13 cellular contexts compared by ENCODE assay signal in the genomic region with DNA sequence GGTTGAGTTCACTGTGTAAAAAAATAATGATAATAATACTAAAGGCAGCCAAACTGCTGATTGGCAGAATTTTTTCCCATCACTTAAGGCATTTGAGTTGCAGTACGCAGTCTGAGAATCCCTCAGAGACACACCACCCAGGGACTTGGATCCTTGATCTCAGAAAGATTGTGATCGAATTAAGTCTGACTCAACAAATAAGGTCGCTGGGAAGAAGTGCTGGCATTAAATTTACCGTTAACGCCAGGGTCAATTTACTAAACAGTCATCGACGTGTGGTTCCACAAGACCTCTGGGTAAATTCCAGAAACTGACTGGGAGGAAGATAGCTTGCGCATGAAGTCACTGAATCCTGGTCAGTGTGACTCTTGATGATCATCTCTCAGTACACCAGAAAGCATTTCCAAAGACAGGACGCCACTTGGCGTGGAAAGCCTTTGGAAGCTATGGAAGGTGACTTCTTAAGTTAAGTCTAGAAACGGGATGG. TPM values are rescaled to one million over a fixed set of nuclear protein-coding genes. Genes with fewer than 3 reads are reported as not detected.
A peak's percentile ranks its signal among the peaks of the same experiment; 100 is the strongest.
DNase-seq lines count a peak whose midpoint lies in the region; ATAC-seq and TF ChIP-seq lines count a peak whose summit lies in the region.
"Had no signal": no experiment of that assay in that cellular context is flagged by ENCODE, and none has a peak within 500 bp of the region (broad histone marks: within the 10 kb centered on the region; RNA-seq: fewer than 3 reads in every experiment).

No MANE protein-coding gene starts in this region.

- TF ChIP-seq EP300 in SK-N-SH (IDR thresholded peaks at IDR 0.05; ENCODE audit: borderline replicate concordance in 1 of 2, low read depth in 1 of 2, low read length in 1 of 2), result peak; percentile 76 to 98

- DNase-seq in EH (ENCODE audit: low read depth), result peak; percentile 99
- DNase-seq in SK-N-SH, result no peak
- DNase-seq in foreskin fibroblast, result peak; percentile 83 to 84
- DNase-seq in renal cortical epithelial cell (ENCODE audit: low read depth), result peak; percentile 33
- no peak for DNase-seq in NCI-H1417 treated with DMSO at 0.1 percent for 48 hours (lab: John Stamatoyannopoulos, UW)
- DNase-seq in KG1 (lab: John Stamatoyannopoulos, UW), result no peak
- DNase-seq: activated naive CD8-positive, alpha-beta T cell treated with anti-CD3 and anti-CD28 coated beads, Interleukin-2, amount 50 U/mL, for 24 hours; immature natural killer cell; naive thymus-derived CD8-positive, alpha-beta T cell; stimulated activated naive B cell treated with anti-CD40 and anti-IgM and Interleukin-4, amounts not matched to agents 10 μg/mL and 1 μg/mL and 100 μg/mL, for 72 hours had no signal

- H3K4me3 ChIP-seq in SK-N-SH (ENCODE audit: low read depth in 2 of 2, low read length in 1 of 2) (no peak overlapping the region; a peak in 1 of 4 replicates), foreskin fibroblast (ENCODE audit: low read depth in 1 of 2, low read length in 2 of 2) (no peak overlapping the region)

- peak overlapping the region; percentile 63 for H3K4me2 ChIP-seq in SK-N-SH

- CTCF ChIA-PET in SK-N-SH (lab: Yijun Ruan, JAX), result interaction anchor here (1.5 to 3.3 kb wide), 5 partner anchors 13 to 201 kb away, joined by 3 to 23 read pairs (median 8); no protein-coding TSS in a partner anchor

- TF ChIP-seq CTCF in SK-N-SH (IDR thresholded peaks at IDR 0.05) (no peak), foreskin fibroblast (IDR thresholded peaks at IDR 0.05; ENCODE audit: low read depth, low read length) (no peak)

- H3K27me3 ChIP-seq in SK-N-SH (ENCODE audit: insufficient read depth), result no peaks in the 10 kb centered on the region

- no peaks in the 10 kb centered on the region for H3K9me3 ChIP-seq in SK-N-SH

- peaks cover 21 to 30% of the 10 kb centered on the region in 2 experiments; a peak in 2 of 4 replicates for H3K4me1 ChIP-seq in SK-N-SH (ENCODE audit: control insufficient read depth in 1 of 2, insufficient read depth in 2 of 2, low read depth in 1 of 2, low read length in 1 of 2)

- no peaks in the 10 kb centered on the region for H4K20me1 ChIP-seq in SK-N-SH (ENCODE audit: insufficient read depth)

- no peak for ATAC-seq in HG02870 (IDR thresholded peaks at IDR 0.05; ENCODE audit: unreplicated experiment)
- no peak for ATAC-seq in GM21825 (IDR thresholded peaks at IDR 0.05; ENCODE audit: unreplicated experiment)
- ATAC-seq: activated naive CD8-positive, alpha-beta T cell treated with anti-CD3 and anti-CD28 coated beads, Interleukin-2, amount 50 U/mL, for 24 hours; HCT116; naive thymus-derived CD8-positive, alpha-beta T cell; stimulated activated naive B cell treated with anti-CD40 and anti-IgM and Interleukin-4, amounts not matched to agents 10 μg/mL and 1 μg/mL and 100 μg/mL, for 72 hours had no signal

- WGBS in SK-N-SH (ENCODE audit: low lambda C conversion rate), result 22% methylated on average over 11 of the region's 11 CpGs

- no peaks in the 10 kb centered on the region for H3K79me2 ChIP-seq in SK-N-SH (ENCODE audit: insufficient read depth)

- no peak overlapping the region for H2AFZ ChIP-seq in SK-N-SH (ENCODE audit: low read depth)

- H3K9ac ChIP-seq in SK-N-SH, result peak overlapping the region; percentile 84

- no peaks in the 10 kb centered on the region for H3K36me3 ChIP-seq in SK-N-SH (replicated peaks in 1 of 2; ENCODE audit: control insufficient read depth in 1 of 2, insufficient read depth in 2 of 2, low read length in 1 of 2)

- POLR2A ChIA-PET in SK-N-SH (lab: Yijun Ruan, JAX), result no interaction called here

- peaks cover 38% of the 10 kb centered on the region for H3F3A ChIP-seq in SK-N-SH (replicated peaks; ENCODE audit: insufficient read depth)

- TF ChIP-seq RAD21 in SK-N-SH (IDR thresholded peaks at IDR 0.05; ENCODE audit: low read length), result no peak

- H3K9me2 ChIP-seq in SK-N-SH, result no peaks in the 10 kb centered on the region

- H3K27ac ChIP-seq in SK-N-SH (ENCODE audit: low read depth in 2 of 2, low read length in 1 of 2), result peak overlapping the region; percentile 58 to 100; a peak in 3 of 4 replicates

TF ChIP-seq in SK-N-SH, 30 proteins besides CTCF, POLR2A, EP300 and RAD21 (continues in another document):
- TF ChIP-seq RCOR1 (IDR thresholded peaks at IDR 0.05; ENCODE audit: low read length) (no peak), MEF2A (IDR thresholded peaks at IDR 0.05; ENCODE audit: borderline replicate concordance, low read depth) (0 out of 2 replicates have a peak, but pooled peaks have one; percentile 17), CHD2 (IDR thresholded peaks at IDR 0.05; ENCODE audit: low read length, partially characterized antibody) (no peak), FOXJ3 (CRISPR knock-in tag; IDR thresholded peaks at IDR 0.05) (no peak), FOXM1 (IDR thresholded peaks at IDR 0.05; ENCODE audit: low read depth) (peak; percentile 82; the same call in 1 of the 2 replicates), RXRA (IDR thresholded peaks at IDR 0.05; ENCODE audit: borderline replicate concordance, low read depth) (peak; percentile 88), SMC3 (IDR thresholded peaks at IDR 0.05; ENCODE audit: low read depth, low read length) (no peak), TAF1 (IDR thresholded peaks at IDR 0.05; ENCODE audit: borderline replicate concordance, low read depth, low read length) (peak; percentile 43; the same call in 1 of the 2 replicates), GATA2 (CRISPR knock-in tag; IDR thresholded peaks at IDR 0.05) (no peak), GABPA (IDR thresholded peaks at IDR 0.05; ENCODE audit: low read depth) (peak; percentile 43; the same call in 1 of the 2 replicates), TCF12 (IDR thresholded peaks at IDR 0.05) (peak; percentile 94), NRF1 (IDR thresholded peaks at IDR 0.05; ENCODE audit: low read depth, low read length) (peak; percentile 38; the same call in 1 of the 2 replicates), TEAD4 (IDR thresholded peaks at IDR 0.05; ENCODE audit: borderline replicate concordance, insufficient read depth) (peak; percentile 97), JUND (IDR thresholded peaks at IDR 0.05) (peak; percentile 94), RFX5 (IDR thresholded peaks at IDR 0.05; ENCODE audit: low read length) (no peak), POLR2AphosphoS5 (IDR thresholded peaks at IDR 0.05; ENCODE audit: low read depth, low read length) (peak; percentile 84; the same call in 1 of the 2 replicates), MXI1 (IDR thresholded peaks at IDR 0.05; ENCODE audit: low read depth, low read length) (no peak)
- TF ChIP-seq, protein P1, sequence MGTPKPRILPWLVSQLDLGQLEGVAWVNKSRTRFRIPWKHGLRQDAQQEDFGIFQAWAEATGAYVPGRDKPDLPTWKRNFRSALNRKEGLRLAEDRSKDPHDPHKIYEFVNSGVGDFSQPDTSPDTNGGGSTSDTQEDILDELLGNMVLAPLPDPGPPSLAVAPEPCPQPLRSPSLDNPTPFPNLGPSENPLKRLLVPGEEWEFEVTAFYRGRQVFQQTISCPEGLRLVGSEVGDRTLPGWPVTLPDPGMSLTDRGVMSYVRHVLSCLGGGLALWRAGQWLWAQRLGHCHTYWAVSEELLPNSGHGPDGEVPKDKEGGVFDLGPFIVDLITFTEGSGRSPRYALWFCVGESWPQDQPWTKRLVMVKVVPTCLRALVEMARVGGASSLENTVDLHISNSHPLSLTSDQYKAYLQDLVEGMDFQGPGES (IDR thresholded peaks at IDR 0.05; ENCODE audit: low read depth, low read length), result no peak
- TF ChIP-seq, protein P2, sequence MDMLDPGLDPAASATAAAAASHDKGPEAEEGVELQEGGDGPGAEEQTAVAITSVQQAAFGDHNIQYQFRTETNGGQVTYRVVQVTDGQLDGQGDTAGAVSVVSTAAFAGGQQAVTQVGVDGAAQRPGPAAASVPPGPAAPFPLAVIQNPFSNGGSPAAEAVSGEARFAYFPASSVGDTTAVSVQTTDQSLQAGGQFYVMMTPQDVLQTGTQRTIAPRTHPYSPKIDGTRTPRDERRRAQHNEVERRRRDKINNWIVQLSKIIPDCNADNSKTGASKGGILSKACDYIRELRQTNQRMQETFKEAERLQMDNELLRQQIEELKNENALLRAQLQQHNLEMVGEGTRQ (IDR thresholded peaks at IDR 0.05; ENCODE audit: borderline replicate concordance, low read depth, low read length), result no peak
- TF ChIP-seq, protein P3, sequence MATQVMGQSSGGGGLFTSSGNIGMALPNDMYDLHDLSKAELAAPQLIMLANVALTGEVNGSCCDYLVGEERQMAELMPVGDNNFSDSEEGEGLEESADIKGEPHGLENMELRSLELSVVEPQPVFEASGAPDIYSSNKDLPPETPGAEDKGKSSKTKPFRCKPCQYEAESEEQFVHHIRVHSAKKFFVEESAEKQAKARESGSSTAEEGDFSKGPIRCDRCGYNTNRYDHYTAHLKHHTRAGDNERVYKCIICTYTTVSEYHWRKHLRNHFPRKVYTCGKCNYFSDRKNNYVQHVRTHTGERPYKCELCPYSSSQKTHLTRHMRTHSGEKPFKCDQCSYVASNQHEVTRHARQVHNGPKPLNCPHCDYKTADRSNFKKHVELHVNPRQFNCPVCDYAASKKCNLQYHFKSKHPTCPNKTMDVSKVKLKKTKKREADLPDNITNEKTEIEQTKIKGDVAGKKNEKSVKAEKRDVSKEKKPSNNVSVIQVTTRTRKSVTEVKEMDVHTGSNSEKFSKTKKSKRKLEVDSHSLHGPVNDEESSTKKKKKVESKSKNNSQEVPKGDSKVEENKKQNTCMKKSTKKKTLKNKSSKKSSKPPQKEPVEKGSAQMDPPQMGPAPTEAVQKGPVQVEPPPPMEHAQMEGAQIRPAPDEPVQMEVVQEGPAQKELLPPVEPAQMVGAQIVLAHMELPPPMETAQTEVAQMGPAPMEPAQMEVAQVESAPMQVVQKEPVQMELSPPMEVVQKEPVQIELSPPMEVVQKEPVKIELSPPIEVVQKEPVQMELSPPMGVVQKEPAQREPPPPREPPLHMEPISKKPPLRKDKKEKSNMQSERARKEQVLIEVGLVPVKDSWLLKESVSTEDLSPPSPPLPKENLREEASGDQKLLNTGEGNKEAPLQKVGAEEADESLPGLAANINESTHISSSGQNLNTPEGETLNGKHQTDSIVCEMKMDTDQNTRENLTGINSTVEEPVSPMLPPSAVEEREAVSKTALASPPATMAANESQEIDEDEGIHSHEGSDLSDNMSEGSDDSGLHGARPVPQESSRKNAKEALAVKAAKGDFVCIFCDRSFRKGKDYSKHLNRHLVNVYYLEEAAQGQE (IDR thresholded peaks at IDR 0.05; ENCODE audit: low read depth, low read length), result no peak

RNA-seq across cellular contexts. Expression of a gene that starts 48.3 kb away (rescaled TPM):
- polyA plus RNA-seq in SK-N-SH (2012; rRNA removed), result 0.23 and 0.24 TPM in 2 replicates
- 0.26 and 0.29 TPM in 2 replicates for polyA plus RNA-seq in SK-N-SH (2012; cell fraction: cytosol; rRNA removed)
- 0.18 and 0.36 TPM in 2 replicates for polyA plus RNA-seq in SK-N-SH (2012; cell fraction: nucleus; rRNA removed)
- 6.9 and 57.5 TPM in 2 replicates for total RNA-seq in renal cortical epithelial cell
- total RNA-seq: naive thymus-derived CD8-positive, alpha-beta T cell had no signal
- polyA plus RNA-seq: immature natural killer cell; naive thymus-derived CD8-positive, alpha-beta T cell had no signal

Comparison
In these comparisons a context has a peak if more than half of its experiments do, and no peak if none do; other contexts are left out.
1. DNase-seq: peak in EH (single experiment), foreskin fibroblast (2 of 2) and renal cortical epithelial cell (single experiment); none in SK-N-SH (single experiment), NCI-H1417 treated with DMSO at 0.1 percent for 48 hours (single experiment) and KG1 (single experiment).